8 cellular contexts compared by ENCODE assay signal in genomic region chr1:228735871-228736586, GRCh38. TPM values are rescaled to one million over a fixed set of nuclear protein-coding genes. Genes with fewer than 3 reads are reported as not detected.
DNase-seq lines count a peak whose midpoint lies in the region; ATAC-seq lines count a peak whose summit lies in the region.

No MANE protein-coding gene starts in this region.

- H3K4me3 ChIP-seq in esophagus (ENCODE audit: low read depth in 1 of 2, low read length in 2 of 2) = peak overlapping the region; percentile 67 to 81
- peak overlapping the region; percentile 70 for H3K4me3 ChIP-seq in naive thymus-derived CD4-positive, alpha-beta T cell (ENCODE audit: low read length)
- H3K4me3 ChIP-seq in aorta (ENCODE audit: low read length in 2 of 2) = peak overlapping the region; percentile 85 to 98

- peaks cover 0 to 2% of the 10 kb centered on the region in 2 donors for H3K36me3 ChIP-seq in esophagus (ENCODE audit: control insufficient read depth in 2 of 2, insufficient read depth in 2 of 2, low read length in 1 of 2)
- H3K36me3 ChIP-seq in naive thymus-derived CD4-positive, alpha-beta T cell (ENCODE audit: control insufficient read depth in 2 of 3, insufficient read depth in 3 of 3, low read length in 3 of 3) = no peaks in the 10 kb centered on the region
- H3K36me3 ChIP-seq in aorta (ENCODE audit: control insufficient read depth in 1 of 2, insufficient read depth in 2 of 2, low read length in 1 of 2) = no peaks in the 10 kb centered on the region

- peak overlapping the region in 3 of 4 donors; percentile 64 to 83 (median 82) for H3K4me3 Mint-ChIP-seq in IgD-negative memory B cell
- H3K4me3 Mint-ChIP-seq in activated CD8-positive, alpha-beta T cell treated with anti-CD3 and anti-CD28 coated beads, Interleukin-2, amount 10 ng/mL, durations not matched to agents 7 days and 5 days = peak overlapping the region; percentile 85
- peak overlapping the region; percentile 80 to 94 (median 88) for H3K4me3 Mint-ChIP-seq in naive thymus-derived CD4-positive, alpha-beta T cell

- peaks cover 33% of the 10 kb centered on the region for H3K27me3 Mint-ChIP-seq in IgD-negative memory B cell
- peaks cover 22% of the 10 kb centered on the region for H3K27me3 Mint-ChIP-seq in activated CD8-positive, alpha-beta T cell treated with anti-CD3 and anti-CD28 coated beads, Interleukin-2, amount 10 ng/mL, durations not matched to agents 7 days and 5 days (ENCODE audit: low read depth)
- H3K27me3 Mint-ChIP-seq in naive thymus-derived CD4-positive, alpha-beta T cell = peaks cover 0 to 45% (median 12%) of the 10 kb centered on the region in 5 donors

- 2 to 3% methylated on average over 55 to 60 of the region's 60 CpGs for WGBS in esophagus, 2 donors
- 0 to 1% methylated on average over 48 to 60 of the region's 60 CpGs for WGBS in aorta, 2 donors

- peaks cover 0 to 2% (median 0%) of the 10 kb centered on the region in 3 donors for H3K9me3 Mint-ChIP-seq in IgD-negative memory B cell
- H3K9me3 Mint-ChIP-seq in activated CD8-positive, alpha-beta T cell treated with anti-CD3 and anti-CD28 coated beads, Interleukin-2, amount 10 ng/mL, durations not matched to agents 7 days and 5 days (ENCODE audit: insufficient read depth) = no peaks in the 10 kb centered on the region
- no peaks in the 10 kb centered on the region for H3K9me3 Mint-ChIP-seq in naive thymus-derived CD4-positive, alpha-beta T cell

- intact Hi-C loops in naive thymus-derived CD4-positive, alpha-beta T cell (cut with micrococcal nuclease) = loop anchor here (1.0 to 10.0 kb wide), 14 partner anchors 44 to 779 kb away; no protein-coding TSS in a partner anchor
- intact Hi-C loops in aorta (cut with DNase I) = loop anchor here (1.0 to 5.0 kb wide), 8 partner anchors 67 to 491 kb away; no protein-coding TSS in a partner anchor

- peak; percentile 50 for DNase-seq in ELF-1 (ENCODE audit: low read depth, low spot score)
- DNase-seq in activated CD8-positive, alpha-beta T cell treated with anti-CD3 and anti-CD28 coated beads, Interleukin-2, amount 10 ng/mL, durations not matched to agents 7 days and 5 days = peak; percentile 41
- peak in 8 of 9 donors; percentile 2 to 47 (median 32) for DNase-seq in naive thymus-derived CD4-positive, alpha-beta T cell
- DNase-seq in aorta = peak; percentile 74 to 84
- no peak for DNase-seq in NCI-H524 treated with DMSO at 0.1 percent for 48 hours (lab: John Stamatoyannopoulos, UW)

- H3K4me1 ChIP-seq in esophagus (ENCODE audit: control insufficient read depth in 2 of 2, insufficient read depth in 2 of 2, low read length in 1 of 2) = peaks cover 0 to 3% of the 10 kb centered on the region in 2 donors
- H3K4me1 ChIP-seq in naive thymus-derived CD4-positive, alpha-beta T cell (ENCODE audit: control insufficient read depth in 2 of 2, insufficient read depth in 2 of 2, low read length in 2 of 2) = peaks cover 0 to 7% of the 10 kb centered on the region in 2 donors
- H3K4me1 ChIP-seq in aorta (ENCODE audit: control insufficient read depth in 1 of 2, insufficient read depth in 2 of 2, low read length in 2 of 2) = peaks cover 2 to 10% of the 10 kb centered on the region in 2 donors

- no peaks in the 10 kb centered on the region for H3K36me3 Mint-ChIP-seq in IgD-negative memory B cell
- H3K36me3 Mint-ChIP-seq in activated CD8-positive, alpha-beta T cell treated with anti-CD3 and anti-CD28 coated beads, Interleukin-2, amount 10 ng/mL, durations not matched to agents 7 days and 5 days (ENCODE audit: low read depth) = peaks cover 28% of the 10 kb centered on the region
- H3K36me3 Mint-ChIP-seq in naive thymus-derived CD4-positive, alpha-beta T cell = peaks cover 0 to 9% (median 0%) of the 10 kb centered on the region in 5 donors

- no peaks in the 10 kb centered on the region for H3K27me3 ChIP-seq in esophagus (ENCODE audit: control insufficient read depth in 1 of 2, insufficient read depth in 2 of 2, low read length in 2 of 2)
- H3K27me3 ChIP-seq in naive thymus-derived CD4-positive, alpha-beta T cell (ENCODE audit: control insufficient read depth in 2 of 2, insufficient read depth in 2 of 2, low read length in 2 of 2) = no peaks in the 10 kb centered on the region
- no peaks in the 10 kb centered on the region for H3K27me3 ChIP-seq in aorta (ENCODE audit: control insufficient read depth in 1 of 2, insufficient read depth in 2 of 2, low read length in 1 of 2)

- H3K27ac Mint-ChIP-seq in IgD-negative memory B cell = no peak overlapping the region
- peak overlapping the region; percentile 65 for H3K27ac Mint-ChIP-seq in activated CD8-positive, alpha-beta T cell treated with anti-CD3 and anti-CD28 coated beads, Interleukin-2, amount 10 ng/mL, durations not matched to agents 7 days and 5 days
- H3K27ac Mint-ChIP-seq in naive thymus-derived CD4-positive, alpha-beta T cell = peak overlapping the region in 7 of 9 donors; percentile 14 to 64 (median 52)

- peak overlapping the region; percentile 69 to 78 for H3K27ac ChIP-seq in esophagus (ENCODE audit: low read depth in 2 of 2, low read length in 1 of 2)
- peak overlapping the region; percentile 27 for H3K27ac ChIP-seq in naive thymus-derived CD4-positive, alpha-beta T cell (ENCODE audit: low read depth, low read length)
- H3K27ac ChIP-seq in aorta (ENCODE audit: low read depth in 1 of 2, low read length in 2 of 2) = peak overlapping the region; percentile 33 to 79

- H3K9me3 ChIP-seq in esophagus (ENCODE audit: control insufficient read depth in 2 of 2, insufficient read depth in 1 of 2, low read depth in 1 of 2, low read length in 1 of 2) = no peaks in the 10 kb centered on the region
- no peaks in the 10 kb centered on the region for H3K9me3 ChIP-seq in naive thymus-derived CD4-positive, alpha-beta T cell (ENCODE audit: control insufficient read depth in 2 of 3, low read length in 3 of 3)
- H3K9me3 ChIP-seq in aorta (ENCODE audit: control insufficient read depth, low read length) = no peaks in the 10 kb centered on the region

- peak; percentile 20 for ATAC-seq in activated CD8-positive, alpha-beta T cell treated with anti-CD3 and anti-CD28 coated beads, Interleukin-2, amount 10 ng/mL, durations not matched to agents 7 days and 5 days
- ATAC-seq in naive thymus-derived CD4-positive, alpha-beta T cell = peak; percentile 24
- ATAC-seq in aorta (ENCODE audit: low FRiP score) (peak; percentile 8), HG03520 (IDR thresholded peaks at IDR 0.05; ENCODE audit: unreplicated experiment) (no peak)

- POLR2A ChIA-PET in activated CD8-positive, alpha-beta T cell treated with anti-CD3 and anti-CD28 coated beads, Interleukin-2, amount 10 ng/mL, durations not matched to agents 7 days and 5 days (lab: Charles Lee) = no interaction called here
- POLR2A ChIA-PET in naive thymus-derived CD4-positive, alpha-beta T cell (lab: Charles Lee) = interaction anchor here (0.8 to 0.9 kb wide), 3 partner anchors 491 to 782 kb away, joined by 3 to 6 read pairs (median 3); no protein-coding TSS in a partner anchor

- CTCF ChIA-PET in activated CD8-positive, alpha-beta T cell treated with anti-CD3 and anti-CD28 coated beads, Interleukin-2, amount 10 ng/mL, durations not matched to agents 7 days and 5 days (lab: Charles Lee) = interaction anchor here (0.7 to 7.9 kb wide), 22 partner anchors 9 to 519 kb away, joined by 3 to 68 read pairs (median 5); no protein-coding TSS in a partner anchor
- CTCF ChIA-PET in naive thymus-derived CD4-positive, alpha-beta T cell (lab: Charles Lee) = interaction anchor here (0.6 to 4.7 kb wide), 8 partner anchors 56 to 1292 kb away, joined by 3 to 55 read pairs (median 6); no protein-coding TSS in a partner anchor

- H3K4me1 Mint-ChIP-seq in IgD-negative memory B cell = peaks cover 5 to 10% (median 9%) of the 10 kb centered on the region in 3 donors
- peaks cover 31% of the 10 kb centered on the region for H3K4me1 Mint-ChIP-seq in activated CD8-positive, alpha-beta T cell treated with anti-CD3 and anti-CD28 coated beads, Interleukin-2, amount 10 ng/mL, durations not matched to agents 7 days and 5 days (ENCODE audit: low read depth)
- peaks cover 9 to 34% (median 14%) of the 10 kb centered on the region in 7 donors for H3K4me1 Mint-ChIP-seq in naive thymus-derived CD4-positive, alpha-beta T cell

RNA-seq across cellular contexts. Expression of gene RHOU, which starts 0.8 kb away (rescaled TPM):
- not detected for polyA plus RNA-seq in IgD-negative memory B cell
- total RNA-seq in activated CD8-positive, alpha-beta T cell treated with anti-CD3 and anti-CD28 coated beads, Interleukin-2, amount 10 ng/mL, durations not matched to agents 7 days and 5 days = 1 to 10 TPM; 9.5 to 9.7 TPM
- polyA plus RNA-seq in esophagus = 1 to 10 TPM; 2.7 to 3.1 TPM
- 1 to 10 TPM; 1.3 to 6.5 (median 1.8) TPM for total RNA-seq in naive thymus-derived CD4-positive, alpha-beta T cell
- under 1 TPM; 0.09 to 0.31 TPM for polyA plus RNA-seq in naive thymus-derived CD4-positive, alpha-beta T cell
- 10 to 100 TPM; 30.3 to 32.5 TPM for total RNA-seq in aorta
- 10 to 100 TPM; 15.4 to 37.3 TPM for polyA plus RNA-seq in aorta

Comparison
In these comparisons a context has a peak if more than half of its experiments do, and no peak if none do; other contexts are left out.
1. H3K27ac Mint-ChIP-seq: peak in activated CD8-positive, alpha-beta T cell treated with anti-CD3 and anti-CD28 coated beads, Interleukin-2, amount 10 ng/mL, durations not matched to agents 7 days and 5 days (single experiment) and naive thymus-derived CD4-positive, alpha-beta T cell (7 of 9); none in IgD-negative memory B cell (0 of 3).
2. RNA of gene RHOU, which starts 0.8 kb away (polyA plus RNA-seq): 15.4 to 37.3 TPM in aorta; 2.7 to 3.1 TPM in esophagus, 0.09 to 0.31 TPM in naive thymus-derived CD4-positive, alpha-beta T cell and not detected in IgD-negative memory B cell (single experiment); every median in the first group is over 4 times any median in the second.
3. Peak in every context shown above with its lines, with median percentiles within 50 percentile points of each other: H3K4me3 Mint-ChIP-seq, H3K27ac ChIP-seq and H3K4me3 ChIP-seq.